ENCODE assay signal across 8 cellular contexts in genomic region chr5:177454397-177455035, GRCh38. TPM values are rescaled to one million over a fixed set of nuclear protein-coding genes. Genes with fewer than 3 reads are reported as not detected.
DNase-seq lines count a peak whose midpoint lies in the region; FAIRE-seq and TF ChIP-seq lines count a peak whose summit lies in the region.

No MANE protein-coding gene starts in this region.

- no peak for FAIRE-seq in H54 (lab: Jason Lieb, UNC)

- no peak for TF ChIP-seq POLR2A in H54 (IDR thresholded peaks at IDR 0.05; ENCODE audit: low read depth, low read length)

- peak overlapping the region; percentile 80 for H3K4me3 Mint-ChIP-seq in activated naive CD4-positive, alpha-beta T cell treated with anti-CD3 and anti-CD28 coated beads, Interleukin-2, amount 10 ng/mL, durations not matched to agents 7 days and 5 days

- no peaks in the 10 kb centered on the region for H3K9me3 Mint-ChIP-seq in activated naive CD4-positive, alpha-beta T cell treated with anti-CD3 and anti-CD28 coated beads, Interleukin-2, amount 10 ng/mL, durations not matched to agents 7 days and 5 days

- H3K4me3 ChIP-seq in LNCaP clone FGC (ENCODE audit: low read depth, low read length) = peak overlapping the region; percentile 60

- peaks cover 44% of the 10 kb centered on the region for H3K27me3 Mint-ChIP-seq in activated naive CD4-positive, alpha-beta T cell treated with anti-CD3 and anti-CD28 coated beads, Interleukin-2, amount 10 ng/mL, durations not matched to agents 7 days and 5 days

- peak; percentile 89 for TF ChIP-seq CTCF in LNCaP clone FGC (IDR thresholded peaks at IDR 0.05; ENCODE audit: control insufficient read depth, extremely low read depth, insufficient read depth)

- peak overlapping the region; percentile 84 for H3K27ac Mint-ChIP-seq in activated naive CD4-positive, alpha-beta T cell treated with anti-CD3 and anti-CD28 coated beads, Interleukin-2, amount 10 ng/mL, durations not matched to agents 7 days and 5 days

- no peaks in the 10 kb centered on the region for H3K36me3 Mint-ChIP-seq in activated naive CD4-positive, alpha-beta T cell treated with anti-CD3 and anti-CD28 coated beads, Interleukin-2, amount 10 ng/mL, durations not matched to agents 7 days and 5 days

- DNase-seq in GDM1 (lab: John Stamatoyannopoulos, UW) (peak; percentile 88), H54 (ENCODE audit: insufficient read length, low spot score) (peak; percentile 87), LNCaP clone FGC (ENCODE audit: low read depth) (no peak), SK-N-DZ (ENCODE audit: low spot score) (peak; percentile 88), germinal center (ENCODE audit: low spot score) (peak; percentile 96), occipital lobe (lab: John Stamatoyannopoulos, UW) (peak; percentile 79), superior temporal gyrus (ENCODE audit: extremely low spot score) (peak; percentile 88)
- DNase-seq in activated naive CD4-positive, alpha-beta T cell treated with anti-CD3 and anti-CD28 coated beads, Interleukin-2, amount 10 ng/mL, durations not matched to agents 7 days and 5 days = peak; percentile 92

- peaks cover 29% of the 10 kb centered on the region for H3K4me1 Mint-ChIP-seq in activated naive CD4-positive, alpha-beta T cell treated with anti-CD3 and anti-CD28 coated beads, Interleukin-2, amount 10 ng/mL, durations not matched to agents 7 days and 5 days

- CTCF ChIA-PET in activated naive CD4-positive, alpha-beta T cell treated with anti-CD3 and anti-CD28 coated beads, Interleukin-2, amount 10 ng/mL, durations not matched to agents 7 days and 5 days (lab: Charles Lee) = interaction anchor here (0.7 to 7.2 kb wide), 26 partner anchors 9 to 341 kb away, joined by 3 to 228 read pairs (median 4); partner anchors contain the start of genes F12, GRK6, LMAN2 and PFN3

RNA-seq across cellular contexts. Expression of gene PRR7, which starts 7.9 kb away (rescaled TPM):
- polyA plus RNA-seq in SK-N-DZ (2014; cell fraction: cytosol; rRNA removed) = 26.1 and 35.3 TPM in 2 replicates
- 32.0 and 39.8 TPM in 2 replicates for polyA plus RNA-seq in SK-N-DZ (2014; cell fraction: nucleus; rRNA removed)
- total RNA-seq in occipital lobe = 11.7 TPM

RNA-seq across cellular contexts. Expression of gene DBN1, which starts 18.9 kb away (rescaled TPM):
- polyA plus RNA-seq in SK-N-DZ (2014; cell fraction: cytosol; rRNA removed) = 248 and 315 TPM in 2 replicates
- polyA plus RNA-seq in SK-N-DZ (2014; cell fraction: nucleus; rRNA removed) = 379 and 553 TPM in 2 replicates
- 170 TPM for total RNA-seq in occipital lobe

RNA-seq across cellular contexts. Expression of gene GRK6, which starts 28.0 kb away (rescaled TPM):
- polyA plus RNA-seq in SK-N-DZ (2014; cell fraction: cytosol; rRNA removed) = 61.5 and 64.0 TPM in 2 replicates
- 51.1 and 64.7 TPM in 2 replicates for polyA plus RNA-seq in SK-N-DZ (2014; cell fraction: nucleus; rRNA removed)
- total RNA-seq in occipital lobe = 14.0 TPM

RNA-seq across cellular contexts. Expression of gene PDLIM7, which starts 42.9 kb away (rescaled TPM):
- 85.0 and 96.3 TPM in 2 replicates for polyA plus RNA-seq in SK-N-DZ (2014; cell fraction: cytosol; rRNA removed)
- 107 and 131 TPM in 2 replicates for polyA plus RNA-seq in SK-N-DZ (2014; cell fraction: nucleus; rRNA removed)
- 7.8 TPM for total RNA-seq in occipital lobe

RNA-seq across cellular contexts. Expression of gene F12, which starts 45.2 kb away (rescaled TPM):
- 28.3 and 33.5 TPM in 2 replicates for polyA plus RNA-seq in SK-N-DZ (2014; cell fraction: cytosol; rRNA removed)
- 28.9 and 40.2 TPM in 2 replicates for polyA plus RNA-seq in SK-N-DZ (2014; cell fraction: nucleus; rRNA removed)
- total RNA-seq in occipital lobe = 3.9 TPM
